ENCODE assay signal across 3 cellular contexts in the genomic region with DNA sequence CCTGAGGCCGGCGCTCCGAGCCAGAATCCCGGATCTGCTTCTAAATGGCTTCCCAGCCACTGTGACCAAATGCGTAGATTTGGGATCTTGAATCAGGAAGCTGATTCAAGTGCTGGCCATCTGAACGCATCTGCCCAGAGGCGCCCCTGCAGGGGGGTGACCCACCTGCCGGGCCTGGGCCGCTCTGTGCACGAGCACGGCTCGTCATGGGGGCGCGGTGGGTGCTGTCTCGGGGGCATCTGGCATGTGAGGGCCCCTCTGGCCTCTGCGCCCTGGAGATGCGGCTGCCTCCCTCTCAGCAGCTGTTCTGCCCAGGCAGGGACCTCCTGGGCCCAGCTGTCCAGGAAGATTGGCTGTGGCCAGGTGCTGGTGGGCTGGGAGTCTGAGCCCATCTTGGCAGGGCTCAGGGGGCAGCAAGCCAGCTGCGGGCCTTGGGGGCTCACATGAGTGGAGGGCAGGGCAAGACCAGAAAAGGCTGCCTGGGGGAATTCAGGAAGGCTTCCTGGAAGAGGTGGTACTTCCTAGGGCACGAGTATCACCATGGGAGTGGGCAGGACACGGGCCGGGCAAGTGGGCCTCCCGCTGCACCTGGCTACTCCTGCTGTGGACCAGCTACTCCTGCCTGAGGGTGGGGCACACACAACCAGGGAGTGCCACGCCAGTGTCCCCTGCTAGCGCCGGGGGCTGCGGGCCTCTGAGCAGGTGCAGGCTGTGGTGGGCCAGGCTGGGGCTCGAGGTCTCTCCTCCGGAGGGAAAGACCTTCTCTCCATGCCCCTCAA.
TF ChIP-seq lines count a peak whose summit lies in the region.

No MANE protein-coding gene starts in this region.

TF ChIP-seq in HepG2, 621 proteins besides CTCF, POLR2A, EP300 and RAD21:
- TF ChIP-seq KDM5B (CRISPR knock-in tag; IDR thresholded peaks at IDR 0.05; ENCODE audit: borderline replicate concordance) = 0 out of 2 replicates have a peak, but pooled peaks have one; percentile 26
- no peak for TF ChIP-seq NFE2L2 (IDR thresholded peaks at IDR 0.05; ENCODE audit: low read length)
- TF ChIP-seq SRY (CRISPR knock-in tag; IDR thresholded peaks at IDR 0.05) = no peak
- 0 out of 2 replicates have a peak, but pooled peaks have one; percentile 36 for TF ChIP-seq HNRNPL (IDR thresholded peaks at IDR 0.05; ENCODE audit: low read depth, low read length)

TF ChIP-seq in HEK293, 187 proteins besides CTCF, POLR2A, EP300 and RAD21:
- TF ChIP-seq ZNF394 (tag by site-specific recombination; IDR thresholded peaks at IDR 0.05; ENCODE audit: borderline replicate concordance) = peak; percentile 83
- no peak for TF ChIP-seq GLI2 (tag by site-specific recombination; IDR thresholded peaks at IDR 0.05; ENCODE audit: borderline replicate concordance, low read depth)

TF ChIP-seq in K562, 482 proteins besides CTCF, POLR2A, EP300 and RAD21:
- TF ChIP-seq ZEB2 (IDR thresholded peaks at IDR 0.05) = no peak
- no peak for TF ChIP-seq USF2 (CRISPR knock-in tag; IDR thresholded peaks at IDR 0.05)
- TF ChIP-seq TAF15 (IDR thresholded peaks at IDR 0.05; ENCODE audit: low read depth, low read length) = no peak
- no peak for TF ChIP-seq ETV1 (tag; conservative IDR thresholded peaks at IDR 0.05; ENCODE audit: low read depth)
- no peak for TF ChIP-seq ZNF175 (CRISPR knock-in tag; IDR thresholded peaks at IDR 0.05; ENCODE audit: low read depth)
- peak; percentile 83 for TF ChIP-seq ZFP36 (IDR thresholded peaks at IDR 0.05; ENCODE audit: low read depth, low read length, partially characterized antibody)
- no peak for TF ChIP-seq ZNF3 (CRISPR knock-in tag; IDR thresholded peaks at IDR 0.05)
- TF ChIP-seq, protein P1, sequence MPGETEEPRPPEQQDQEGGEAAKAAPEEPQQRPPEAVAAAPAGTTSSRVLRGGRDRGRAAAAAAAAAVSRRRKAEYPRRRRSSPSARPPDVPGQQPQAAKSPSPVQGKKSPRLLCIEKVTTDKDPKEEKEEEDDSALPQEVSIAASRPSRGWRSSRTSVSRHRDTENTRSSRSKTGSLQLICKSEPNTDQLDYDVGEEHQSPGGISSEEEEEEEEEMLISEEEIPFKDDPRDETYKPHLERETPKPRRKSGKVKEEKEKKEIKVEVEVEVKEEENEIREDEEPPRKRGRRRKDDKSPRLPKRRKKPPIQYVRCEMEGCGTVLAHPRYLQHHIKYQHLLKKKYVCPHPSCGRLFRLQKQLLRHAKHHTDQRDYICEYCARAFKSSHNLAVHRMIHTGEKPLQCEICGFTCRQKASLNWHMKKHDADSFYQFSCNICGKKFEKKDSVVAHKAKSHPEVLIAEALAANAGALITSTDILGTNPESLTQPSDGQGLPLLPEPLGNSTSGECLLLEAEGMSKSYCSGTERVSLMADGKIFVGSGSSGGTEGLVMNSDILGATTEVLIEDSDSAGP (CRISPR knock-in tag; IDR thresholded peaks at IDR 0.05) = no peak
- TF ChIP-seq, protein P2, sequence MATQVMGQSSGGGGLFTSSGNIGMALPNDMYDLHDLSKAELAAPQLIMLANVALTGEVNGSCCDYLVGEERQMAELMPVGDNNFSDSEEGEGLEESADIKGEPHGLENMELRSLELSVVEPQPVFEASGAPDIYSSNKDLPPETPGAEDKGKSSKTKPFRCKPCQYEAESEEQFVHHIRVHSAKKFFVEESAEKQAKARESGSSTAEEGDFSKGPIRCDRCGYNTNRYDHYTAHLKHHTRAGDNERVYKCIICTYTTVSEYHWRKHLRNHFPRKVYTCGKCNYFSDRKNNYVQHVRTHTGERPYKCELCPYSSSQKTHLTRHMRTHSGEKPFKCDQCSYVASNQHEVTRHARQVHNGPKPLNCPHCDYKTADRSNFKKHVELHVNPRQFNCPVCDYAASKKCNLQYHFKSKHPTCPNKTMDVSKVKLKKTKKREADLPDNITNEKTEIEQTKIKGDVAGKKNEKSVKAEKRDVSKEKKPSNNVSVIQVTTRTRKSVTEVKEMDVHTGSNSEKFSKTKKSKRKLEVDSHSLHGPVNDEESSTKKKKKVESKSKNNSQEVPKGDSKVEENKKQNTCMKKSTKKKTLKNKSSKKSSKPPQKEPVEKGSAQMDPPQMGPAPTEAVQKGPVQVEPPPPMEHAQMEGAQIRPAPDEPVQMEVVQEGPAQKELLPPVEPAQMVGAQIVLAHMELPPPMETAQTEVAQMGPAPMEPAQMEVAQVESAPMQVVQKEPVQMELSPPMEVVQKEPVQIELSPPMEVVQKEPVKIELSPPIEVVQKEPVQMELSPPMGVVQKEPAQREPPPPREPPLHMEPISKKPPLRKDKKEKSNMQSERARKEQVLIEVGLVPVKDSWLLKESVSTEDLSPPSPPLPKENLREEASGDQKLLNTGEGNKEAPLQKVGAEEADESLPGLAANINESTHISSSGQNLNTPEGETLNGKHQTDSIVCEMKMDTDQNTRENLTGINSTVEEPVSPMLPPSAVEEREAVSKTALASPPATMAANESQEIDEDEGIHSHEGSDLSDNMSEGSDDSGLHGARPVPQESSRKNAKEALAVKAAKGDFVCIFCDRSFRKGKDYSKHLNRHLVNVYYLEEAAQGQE (CRISPR knock-in tag; IDR thresholded peaks at IDR 0.05; ENCODE audit: low read depth) = no peak
- TF ChIP-seq TEAD2 (tag; IDR thresholded peaks at IDR 0.05) = no peak
- no peak for TF ChIP-seq HDAC1 (IDR thresholded peaks at IDR 0.05)
- no peak for TF ChIP-seq KDM1A (IDR thresholded peaks at IDR 0.05)
- no peak for TF ChIP-seq ZNF143 (CRISPR knock-in tag; IDR thresholded peaks at IDR 0.05)
- TF ChIP-seq BRD4 (IDR thresholded peaks at IDR 0.05) = no peak
- TF ChIP-seq PCBP1 (IDR thresholded peaks at IDR 0.05; ENCODE audit: low read depth, low read length, poor library complexity, severe bottlenecking) = peak; percentile 38
